19 cellular contexts compared by ENCODE assay signal in the genomic region with DNA sequence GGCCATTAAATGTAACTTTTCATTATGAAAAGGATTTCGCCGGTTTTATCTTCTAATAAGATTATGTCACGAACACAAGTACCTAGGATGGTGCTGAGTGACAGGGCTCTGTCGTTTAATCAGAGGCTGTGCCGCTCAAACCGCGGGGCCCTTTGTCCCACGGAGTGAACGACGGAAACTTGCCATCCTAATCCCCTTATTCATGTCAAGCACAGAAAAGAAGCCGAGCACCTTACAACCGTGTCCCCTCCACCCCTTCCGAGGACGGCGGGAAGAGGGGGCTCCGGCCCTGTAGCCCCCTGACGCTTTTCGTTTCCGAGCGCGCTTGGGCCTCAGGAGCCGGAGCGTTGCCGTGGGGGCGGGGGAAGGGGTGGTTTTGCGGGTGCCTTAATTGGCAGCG. TPM values are rescaled to one million over a fixed set of nuclear protein-coding genes. Genes with fewer than 3 reads are reported as not detected.
DNase-seq lines count a peak whose midpoint lies in the region; ATAC-seq, FAIRE-seq and TF ChIP-seq lines count a peak whose summit lies in the region.
"Had no signal": no experiment of that assay in that cellular context is flagged by ENCODE, and none has a peak within 500 bp of the region (broad histone marks: within the 10 kb centered on the region; RNA-seq: fewer than 3 reads in every experiment).

No MANE protein-coding gene starts in this region.

- peaks cover 3 to 15% (median 5%) of the 10 kb centered on the region in 4 donors for H3K4me1 Mint-ChIP-seq in CD4-positive, CD25-positive, alpha-beta regulatory T cell
- peaks cover 13% of the 10 kb centered on the region for H3K4me1 Mint-ChIP-seq in CD8-positive, alpha-beta T cell (ENCODE audit: low read depth)
- H3K4me1 Mint-ChIP-seq in naive B cell: peaks cover 8 to 35% (median 25%) of the 10 kb centered on the region in 3 donors
- peaks cover 17% of the 10 kb centered on the region for H3K4me1 Mint-ChIP-seq in endothelial cell (ENCODE audit: unreplicated experiment)

- no peak for ATAC-seq in CD4-positive, CD25-positive, alpha-beta regulatory T cell (ENCODE audit: low read depth in 2 of 2)
- no peak for ATAC-seq in CD8-positive, alpha-beta T cell
- no peak for ATAC-seq in GM12878
- ATAC-seq in naive B cell (ENCODE audit: low read depth in 2 of 2): no peak

- no peak overlapping the region for H3K27ac ChIP-seq in CD4-positive, CD25-positive, alpha-beta regulatory T cell (ENCODE audit: insufficient read depth, low read length, poor library complexity, severe bottlenecking)
- H3K27ac ChIP-seq in CD8-positive, alpha-beta T cell (ENCODE audit: low read depth, low read length): no peak overlapping the region
- no peak overlapping the region for H3K27ac ChIP-seq in GM12878 (ENCODE audit: control insufficient read depth, insufficient read depth)
- H3K27ac ChIP-seq: BLaER1, left lung, parathyroid adenoma, skin epidermis, thyroid gland had no signal

- no peaks in the 10 kb centered on the region for H3K36me3 Mint-ChIP-seq in CD4-positive, CD25-positive, alpha-beta regulatory T cell
- no peaks in the 10 kb centered on the region for H3K36me3 Mint-ChIP-seq in CD8-positive, alpha-beta T cell
- H3K36me3 Mint-ChIP-seq in naive B cell (no peaks in the 10 kb centered on the region), endothelial cell (ENCODE audit: low read depth, unreplicated experiment) (no peaks in the 10 kb centered on the region)

- SMC1A ChIA-PET in GM12878 (lab: Charles Lee; ENCODE audit: uncharacterized antibody, unreplicated experiment): no interaction called here

- intact Hi-C loops in CD8-positive, alpha-beta T cell (cut with DNase I, micrococcal nuclease): no loop called here
- intact Hi-C loops in GM12878 (cut with micrococcal nuclease; ENCODE audit: unreplicated experiment): no loop called here

- no peaks in the 10 kb centered on the region for H3K79me2 ChIP-seq in GM12878 (ENCODE audit: control insufficient read depth, insufficient read depth, low read length)
- H3K79me2 ChIP-seq: parathyroid adenoma had no signal

- TF ChIP-seq EP300 in GM12878 (IDR thresholded peaks at IDR 0.05; ENCODE audit: borderline replicate concordance in 1 of 2, control insufficient read depth in 1 of 2, low read depth in 2 of 2, low read length in 2 of 2): no peak

- H3K9me3 Mint-ChIP-seq in CD4-positive, CD25-positive, alpha-beta regulatory T cell: peaks cover 0 to 11% (median 0%) of the 10 kb centered on the region in 7 donors
- no peaks in the 10 kb centered on the region for H3K9me3 Mint-ChIP-seq in CD8-positive, alpha-beta T cell
- no peaks in the 10 kb centered on the region for H3K9me3 Mint-ChIP-seq in naive B cell
- no peaks in the 10 kb centered on the region for H3K9me3 Mint-ChIP-seq in endothelial cell (ENCODE audit: unreplicated experiment)
- H3K9me3 Mint-ChIP-seq: activated CD4-positive, alpha-beta T cell treated with anti-CD3 and anti-CD28 coated beads, Interleukin-2, amount 10 ng/mL, durations not matched to agents 24 days and 14 days had no signal

- no peak for DNase-seq in CD4-positive, CD25-positive, alpha-beta regulatory T cell
- no peak for DNase-seq in CD8-positive, alpha-beta T cell
- DNase-seq in GM12878 (ENCODE audit: low read depth, low spot score) (no peak), naive B cell (no peak), endothelial cell (ENCODE audit: low spot score) (no peak), germinal center (ENCODE audit: low spot score) (no peak), SW 1271 (lab: John Stamatoyannopoulos, UW) (no peak)
- DNase-seq: activated CD4-positive, alpha-beta T cell treated with anti-CD3 and anti-CD28 coated beads, Interleukin-2, amount 10 ng/mL, durations not matched to agents 24 days and 14 days; aorta; DMS153; GOT3; left lung; T1000; thyroid gland had no signal

- in situ Hi-C loops in GM12878 (cut with MboI): no loop called here

- 44% methylated on average over 27 of the region's 27 CpGs for WGBS in GM12878 (ENCODE audit: insufficient coverage, insufficient replicate concordance, low lambda C conversion rate, missing lambda C conversion rate)

- TF ChIP-seq RAD21 in GM12878 (IDR thresholded peaks at IDR 0.05; ENCODE audit: insufficient read depth, low read depth, low read length): no peak

- peaks cover 12% of the 10 kb centered on the region for H3K4me1 ChIP-seq in CD4-positive, CD25-positive, alpha-beta regulatory T cell (ENCODE audit: control insufficient read depth, insufficient read depth, low read length, poor library complexity, severe bottlenecking)
- H3K4me1 ChIP-seq in CD8-positive, alpha-beta T cell (ENCODE audit: insufficient read depth, low read length): peaks cover 21% of the 10 kb centered on the region
- no peaks in the 10 kb centered on the region for H3K4me1 ChIP-seq in GM12878 (ENCODE audit: control insufficient read depth, insufficient read depth, low read length)
- H3K4me1 ChIP-seq: parathyroid adenoma had no signal

- POLR2A ChIA-PET in CD8-positive, alpha-beta T cell (lab: Charles Lee): no interaction called here
- POLR2A ChIA-PET in GM12878 (lab: Charles Lee): no interaction called here

- RAD21 ChIA-PET in GM12878 (lab: Charles Lee; ENCODE audit: unreplicated experiment): no interaction called here

- H3K4me3 ChIP-seq in CD4-positive, CD25-positive, alpha-beta regulatory T cell (ENCODE audit: low read depth, low read length): no peak overlapping the region
- no peak overlapping the region for H3K4me3 ChIP-seq in CD8-positive, alpha-beta T cell (ENCODE audit: low read depth, low read length)
- no peak overlapping the region for H3K4me3 ChIP-seq in GM12878

- H3K27me3 ChIP-seq in CD4-positive, CD25-positive, alpha-beta regulatory T cell (ENCODE audit: control insufficient read depth, insufficient read depth, low read length): peaks cover 17% of the 10 kb centered on the region
- peaks cover 35% of the 10 kb centered on the region for H3K27me3 ChIP-seq in CD8-positive, alpha-beta T cell (ENCODE audit: insufficient read depth, low read length)
- peaks cover 26 to 43% of the 10 kb centered on the region in 2 experiments for H3K27me3 ChIP-seq in GM12878 (replicated peaks in 1 of 2; ENCODE audit: control insufficient read depth in 2 of 2, insufficient read depth in 2 of 2, low read length in 1 of 2)

- CTCF ChIA-PET in CD8-positive, alpha-beta T cell (lab: Charles Lee): no interaction called here
- CTCF ChIA-PET in GM12878 (lab: Yijun Ruan, JAX): no interaction called here

- no peak overlapping the region for H2AFZ ChIP-seq in GM12878 (ENCODE audit: control insufficient read depth, low read depth, low read length)
- H2AFZ ChIP-seq: parathyroid adenoma had no signal

- TF ChIP-seq CTCF in CD8-positive, alpha-beta T cell (IDR thresholded peaks at IDR 0.05): no peak
- TF ChIP-seq CTCF in GM12878 (IDR thresholded peaks at IDR 0.05 in 2 of 3, conservative IDR thresholded peaks at IDR 0.05 in 1 of 3; ENCODE audit: control insufficient read depth in 2 of 3, extremely low read depth in 1 of 3, insufficient read depth in 1 of 3, low read depth in 3 of 3, low read length in 3 of 3) (no peak), endothelial cell (IDR thresholded peaks at IDR 0.05; ENCODE audit: unreplicated experiment) (no peak)

- H3K27me3 Mint-ChIP-seq in CD4-positive, CD25-positive, alpha-beta regulatory T cell: peaks cover 88% of the 10 kb centered on the region
- peaks cover 64% of the 10 kb centered on the region for H3K27me3 Mint-ChIP-seq in CD8-positive, alpha-beta T cell (ENCODE audit: low read depth)
- H3K27me3 Mint-ChIP-seq in naive B cell: peaks cover 67 to 98% (median 81%) of the 10 kb centered on the region in 3 donors
- peaks cover 37% of the 10 kb centered on the region for H3K27me3 Mint-ChIP-seq in endothelial cell (ENCODE audit: unreplicated experiment)

- no peak overlapping the region for H3K4me2 ChIP-seq in GM12878 (ENCODE audit: control insufficient read depth, insufficient read depth)

- H3K9me3 ChIP-seq in CD4-positive, CD25-positive, alpha-beta regulatory T cell (ENCODE audit: control insufficient read depth in 2 of 2, low read length in 2 of 2): no peaks in the 10 kb centered on the region
- no peaks in the 10 kb centered on the region for H3K9me3 ChIP-seq in CD8-positive, alpha-beta T cell (ENCODE audit: low read length)
- H3K9me3 ChIP-seq in GM12878 (replicated peaks; ENCODE audit: control insufficient read depth, insufficient read depth, low read length): no peaks in the 10 kb centered on the region
- H3K9me3 ChIP-seq: left lung, thyroid gland had no signal

- H4K20me1 ChIP-seq in GM12878 (ENCODE audit: control insufficient read depth, insufficient read depth): no peaks in the 10 kb centered on the region

- no peak overlapping the region for H3K9ac ChIP-seq in GM12878 (ENCODE audit: control insufficient read depth, insufficient read depth, low read length)
- H3K9ac ChIP-seq: BLaER1, parathyroid adenoma had no signal

- H3K27ac Mint-ChIP-seq in CD4-positive, CD25-positive, alpha-beta regulatory T cell: no peak overlapping the region
- no peak overlapping the region for H3K27ac Mint-ChIP-seq in CD8-positive, alpha-beta T cell
- H3K27ac Mint-ChIP-seq in naive B cell (peak overlapping the region in 2 of 6 donors; percentile 24 to 68), endothelial cell (ENCODE audit: unreplicated experiment) (no peak overlapping the region)
- H3K27ac Mint-ChIP-seq: activated CD4-positive, alpha-beta T cell treated with anti-CD3 and anti-CD28 coated beads, Interleukin-2, amount 10 ng/mL, durations not matched to agents 24 days and 14 days had no signal

- H3K36me3 ChIP-seq in CD4-positive, CD25-positive, alpha-beta regulatory T cell (ENCODE audit: control insufficient read depth, insufficient read depth, low read length): no peaks in the 10 kb centered on the region
- no peaks in the 10 kb centered on the region for H3K36me3 ChIP-seq in CD8-positive, alpha-beta T cell (ENCODE audit: insufficient read depth, low read length)
- H3K36me3 ChIP-seq in GM12878 (ENCODE audit: control insufficient read depth in 2 of 2, insufficient read depth in 2 of 2, low read length in 1 of 2): no peaks in the 10 kb centered on the region
- H3K36me3 ChIP-seq: BLaER1, left lung, thyroid gland had no signal

- FAIRE-seq in GM12878 (lab: Jason Lieb, UNC): no peak
- FAIRE-seq: endothelial cell of umbilical vein had no signal

- no peak for TF ChIP-seq POLR2A in GM12878 (IDR thresholded peaks at IDR 0.05; ENCODE audit: low read depth, low read length)

- peak overlapping the region in 3 of 4 donors; percentile 36 to 80 (median 70) for H3K4me3 Mint-ChIP-seq in CD4-positive, CD25-positive, alpha-beta regulatory T cell
- peak overlapping the region; percentile 35 for H3K4me3 Mint-ChIP-seq in CD8-positive, alpha-beta T cell
- H3K4me3 Mint-ChIP-seq in naive B cell: peak overlapping the region; percentile 48 to 92 (median 82)
- no peak overlapping the region for H3K4me3 Mint-ChIP-seq in endothelial cell (ENCODE audit: unreplicated experiment)

- BruUV-seq in GM12878 (replicated peaks; lab: Mats Ljungman, UMichigan): no TSS peak

RNA-seq across cellular contexts. Expression of a gene that starts 11.2 kb away (rescaled TPM):
- not detected for total RNA-seq in CD4-positive, CD25-positive, alpha-beta regulatory T cell
- not detected for polyA plus RNA-seq in CD4-positive, CD25-positive, alpha-beta regulatory T cell
- total RNA-seq in CD8-positive, alpha-beta T cell: not detected
- not detected in 2 replicates for total RNA-seq in GM12878 (2013; cell fraction: nucleolus; rRNA removed)
- not detected in 2 replicates for total RNA-seq in GM12878 (2014; rRNA removed)
- total RNA-seq in GM12878 (2014; rRNA removed; fragmentation: Illumina TruSeq; extraction: Trizol): not detected in 2 replicates
- 0.03 TPM in 1 of 2 replicates, not detected in the other for total RNA-seq in GM12878 (2021)
- polyA plus RNA-seq in GM12878 (2011; ENCODE audit: low read depth): not detected
- polyA plus RNA-seq in GM12878 (2011; rRNA removed): not detected in 2 replicates
- polyA plus RNA-seq in GM12878 (2011; cell fraction: cytosol; rRNA removed): not detected in 2 replicates
- not detected in 2 replicates for polyA plus RNA-seq in GM12878 (2011; cell fraction: nucleus; rRNA removed)
- polyA plus RNA-seq in GM12878 (2012): not detected in 2 replicates
- polyA plus RNA-seq in GM12878 (2014; fragmentation: Illumina TruSeq; extraction: Trizol): not detected in 2 replicates
- not detected for polyA plus RNA-seq in GM12878 (2014; fragmentation: Nextera tagmentation; extraction: Ambion mirVana)
- not detected in 2 replicates for polyA plus RNA-seq in GM12878 (2014; rRNA removed)
- not detected for polyA plus RNA-seq in GM12878 (2016; fragmentation: Nextera tagmentation; extraction: Ambion mirVana)
- polyA minus RNA-seq in GM12878 (2011; rRNA and poly(A)+ RNA removed): not detected in 2 replicates
- polyA minus RNA-seq in GM12878 (2011; cell fraction: cytosol; rRNA and poly(A)+ RNA removed): not detected in 2 replicates
- not detected in 2 replicates for polyA minus RNA-seq in GM12878 (2011; cell fraction: nucleus; rRNA and poly(A)+ RNA removed)
- not detected for polyA plus RNA-seq in naive B cell (ENCODE audit: low read depth in 6 of 6)
- total RNA-seq in endothelial cell (ENCODE audit: unreplicated experiment): 0.26 TPM
- total RNA-seq: activated CD4-positive, alpha-beta T cell treated with anti-CD3 and anti-CD28 coated beads, Interleukin-2, amount 10 ng/mL, durations not matched to agents 24 days and 14 days; endothelial cell of umbilical vein; fibroblast of villous mesenchyme had no signal
- polyA plus RNA-seq: aorta, endothelial cell of umbilical vein had no signal
